In the genomic region with DNA sequence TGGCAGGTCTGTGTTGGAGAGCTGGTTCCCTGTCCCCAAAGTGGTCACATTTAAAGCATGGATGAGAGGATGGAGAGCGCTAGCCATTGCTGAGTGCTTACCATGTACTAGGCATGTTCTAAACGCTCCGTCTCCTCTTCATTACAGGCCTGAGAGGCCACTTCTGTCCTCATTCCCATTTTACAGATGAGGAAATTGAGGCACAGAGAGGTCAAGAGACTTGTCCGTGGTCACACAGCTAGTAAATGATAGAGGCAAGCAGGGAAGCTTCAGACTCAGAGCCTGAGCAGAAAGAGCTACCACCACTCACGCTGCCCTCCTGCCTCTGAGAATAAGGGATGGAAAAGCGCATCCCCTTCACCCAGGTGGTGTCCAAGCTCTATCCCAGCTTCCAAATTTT, we compare ENCODE assay signal across 22 cellular contexts.
"Had no signal": no experiment of that assay in that cellular context is flagged by ENCODE, and none has a peak within 500 bp of the region (broad histone marks: within the 10 kb centered on the region; RNA-seq: fewer than 3 reads in every experiment).

No MANE protein-coding gene starts in this region.

- DNase-seq: effector memory CD8-positive, alpha-beta T cell; glutamatergic neuron; immature natural killer cell; left cardiac atrium; left ventricle myocardium inferior; lower lobe of right lung; naive thymus-derived CD4-positive, alpha-beta T cell; psoas muscle; sigmoid colon; stimulated activated CD4-positive, alpha-beta T cell treated with anti-CD3 and anti-CD28 coated beads, Interleukin-12 subunit alpha, Interleukin-12 subunit beta, amount 100 ng/mL, for 4 hours; stimulated activated naive CD4-positive, alpha-beta T cell treated with Interleukin-2 at 50 U/mL for 16 hours; upper lobe of left lung; uterus had no signal

- H3K4me3 ChIP-seq: esophagus muscularis mucosa, gastroesophageal sphincter, left ventricle myocardium inferior, lower lobe of right lung, psoas muscle, sigmoid colon, skin epidermis, suprapubic skin, thyroid gland, upper lobe of left lung, uterus had no signal

- H3K27me3 ChIP-seq: esophagus muscularis mucosa, gastroesophageal sphincter, neutrophil, sigmoid colon, suprapubic skin, thyroid gland, upper lobe of left lung, uterus had no signal

- H3K4me1 ChIP-seq: uterus had no signal

- H3K9me3 ChIP-seq: esophagus muscularis mucosa, gastroesophageal sphincter, left ventricle myocardium inferior, lower lobe of right lung, neutrophil, psoas muscle, sigmoid colon, suprapubic skin, thyroid gland, upper lobe of left lung, uterus had no signal

- H3K4me3 Mint-ChIP-seq: dendritic cell treated with granulocyte-macrophage colony-stimulating factor and Interleukin-4, amounts not matched to agents 40 ng/mL and 50 ng/mL, for 4 days; effector memory CD8-positive, alpha-beta T cell; immature natural killer cell; memory B cell; naive thymus-derived CD4-positive, alpha-beta T cell had no signal

- H3K27me3 Mint-ChIP-seq: dendritic cell treated with granulocyte-macrophage colony-stimulating factor and Interleukin-4, amounts not matched to agents 40 ng/mL and 50 ng/mL, for 4 days; effector memory CD8-positive, alpha-beta T cell; memory B cell; naive thymus-derived CD4-positive, alpha-beta T cell had no signal

- H3K27ac Mint-ChIP-seq: dendritic cell treated with granulocyte-macrophage colony-stimulating factor and Interleukin-4, amounts not matched to agents 40 ng/mL and 50 ng/mL, for 4 days; memory B cell had no signal

- H3K27ac ChIP-seq: epithelial cell of prostate, esophagus muscularis mucosa, gastroesophageal sphincter, left ventricle myocardium inferior, lower lobe of right lung, neutrophil, psoas muscle, sigmoid colon, skin epidermis, suprapubic skin, thyroid gland, upper lobe of left lung, uterus had no signal

- H3K9me3 Mint-ChIP-seq: dendritic cell treated with granulocyte-macrophage colony-stimulating factor and Interleukin-4, amounts not matched to agents 40 ng/mL and 50 ng/mL, for 4 days; effector memory CD8-positive, alpha-beta T cell; immature natural killer cell; memory B cell had no signal

- ATAC-seq: effector memory CD8-positive, alpha-beta T cell; gastroesophageal sphincter; left cardiac atrium; lower lobe of right lung; naive thymus-derived CD4-positive, alpha-beta T cell; psoas muscle had no signal

- H3K36me3 ChIP-seq: lower lobe of right lung, thyroid gland, uterus had no signal
